8 cellular contexts compared by ENCODE assay signal in the genomic region with DNA sequence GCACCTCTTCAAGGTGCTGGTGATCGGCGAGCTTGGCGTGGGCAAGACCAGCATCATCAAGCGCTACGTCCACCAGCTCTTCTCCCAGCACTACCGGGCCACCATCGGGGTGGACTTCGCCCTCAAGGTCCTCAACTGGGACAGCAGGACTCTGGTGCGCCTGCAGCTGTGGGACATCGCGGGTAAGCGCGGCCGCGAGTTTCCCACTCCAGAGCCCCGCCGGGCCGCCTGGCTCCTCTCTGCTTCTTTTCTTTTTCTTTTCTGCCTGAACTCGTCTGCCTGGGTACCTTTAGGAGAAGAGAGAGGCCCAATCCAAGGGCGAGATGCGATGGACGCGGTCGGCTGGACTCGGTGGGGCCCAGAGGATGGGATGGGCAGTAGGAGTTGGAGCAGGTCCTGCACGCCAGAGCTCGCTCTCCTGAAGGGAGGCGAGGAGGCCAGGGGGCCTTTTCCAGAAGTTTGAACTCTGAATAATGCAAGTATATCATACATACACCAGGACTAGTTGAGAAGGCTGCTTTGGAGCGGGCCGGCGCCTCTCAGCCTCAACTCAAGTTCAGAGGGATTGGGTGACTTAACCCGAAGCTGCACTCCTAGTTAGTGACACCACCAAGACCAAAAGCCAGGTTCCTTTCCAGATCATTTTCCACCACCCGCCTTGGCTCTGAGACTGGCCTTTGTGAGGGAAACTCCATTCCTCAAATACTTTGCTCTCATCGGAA.
DNase-seq lines count a peak whose midpoint lies in the region; ATAC-seq and TF ChIP-seq lines count a peak whose summit lies in the region.

No MANE protein-coding gene starts in this region.

- TF ChIP-seq CTCF in brain microvascular endothelial cell (IDR thresholded peaks at IDR 0.05; ENCODE audit: low read depth, low read length, missing control alignments): no peak
- TF ChIP-seq CTCF in retinal pigment epithelial cell (conservative IDR thresholded peaks at IDR 0.05; ENCODE audit: low read depth, low read length): no peak

- H3K4me3 ChIP-seq in brain microvascular endothelial cell (ENCODE audit: low read depth, low read length) (peak overlapping the region; percentile 89), iPS-18c (ENCODE audit: insufficient read depth, low read depth, low read length) (peak overlapping the region; percentile 77), retinal pigment epithelial cell (ENCODE audit: low read length) (peak overlapping the region; percentile 67)

- in situ Hi-C loops in brain microvascular endothelial cell (cut with HindIII; ENCODE audit: low pct_ligation_motif_present, low sequenced_read_pairs): no loop called here

- H3K36me3 ChIP-seq in brain microvascular endothelial cell (replicated peaks): no peaks in the 10 kb centered on the region

- peak; percentile 20 for DNase-seq in CD1c-positive myeloid dendritic cell (ENCODE audit: extremely low spot score)
- peak; percentile 5 for DNase-seq in NCI-H2196 treated with DMSO at 0.1 percent for 48 hours (lab: John Stamatoyannopoulos, UW; ENCODE audit: unreplicated experiment)
- peak; percentile 37 for DNase-seq in brain microvascular endothelial cell
- no peak for DNase-seq in retinal pigment epithelial cell (ENCODE audit: low read depth)
- DNase-seq in activated gamma-delta T cell (lab: John Stamatoyannopoulos, UW): no peak

- ATAC-seq in GM21723 (IDR thresholded peaks at IDR 0.05; ENCODE audit: unreplicated experiment) (peak; percentile 31), HG02642 (IDR thresholded peaks at IDR 0.05; ENCODE audit: poor library complexity, unreplicated experiment) (no peak)

- no peaks in the 10 kb centered on the region for H3K9me3 ChIP-seq in iPS-18c (ENCODE audit: control insufficient read depth, insufficient read depth, low read length)

- H3K27me3 ChIP-seq in brain microvascular endothelial cell (replicated peaks): no peaks in the 10 kb centered on the region

- peak overlapping the region; percentile 73 for H3K27ac ChIP-seq in brain microvascular endothelial cell

Comparison
In these comparisons a context has a peak if more than half of its experiments do, and no peak if none do; other contexts are left out.
1. DNase-seq: peak in CD1c-positive myeloid dendritic cell (single experiment), NCI-H2196 treated with DMSO at 0.1 percent for 48 hours (single experiment) and brain microvascular endothelial cell (single experiment); none in retinal pigment epithelial cell (single experiment) and activated gamma-delta T cell (single experiment).
2. Peak in every context shown above with its lines, with median percentiles within 50 percentile points of each other: H3K4me3 ChIP-seq.